Comparison of ENCODE assay signal across 1 cellular context in the genomic region with DNA sequence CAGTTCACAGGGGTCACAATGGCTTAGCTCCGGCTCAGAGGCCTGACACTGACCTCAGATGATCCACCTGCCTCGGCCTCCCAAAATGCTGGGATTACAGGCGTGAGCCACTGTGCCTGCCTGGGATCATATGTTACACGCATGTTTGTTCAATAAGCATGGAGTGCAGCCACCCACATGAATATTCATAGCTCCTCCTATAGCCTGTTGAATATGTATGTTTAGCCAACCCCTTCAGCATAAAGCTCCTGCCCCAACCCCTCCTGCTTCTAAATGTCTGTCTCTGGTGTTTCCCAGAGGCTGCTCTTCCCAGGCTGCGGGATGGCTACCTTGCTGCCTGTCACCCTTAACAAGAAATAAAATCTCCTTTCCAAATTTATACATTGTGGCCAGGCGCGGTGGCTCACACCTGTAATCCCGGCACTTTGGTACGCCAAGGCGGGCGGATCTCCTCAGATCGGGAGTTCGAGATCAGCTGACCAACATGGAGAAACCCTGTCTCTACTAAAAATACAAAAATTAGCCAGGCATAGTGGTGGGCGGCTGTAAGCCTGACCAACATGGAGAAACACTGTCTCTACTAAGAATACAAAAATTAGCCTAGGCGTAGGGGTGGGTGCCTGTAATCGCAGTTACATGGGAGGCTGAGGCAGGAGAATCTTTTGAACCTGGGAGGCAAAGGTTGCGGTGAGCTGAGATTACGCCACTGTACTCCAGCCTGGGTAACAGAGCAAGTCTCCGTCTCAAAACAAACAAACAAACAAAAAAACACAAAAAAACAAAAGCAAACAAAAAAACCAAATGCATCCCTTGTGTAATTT.
TF ChIP-seq lines count a peak whose summit lies in the region.

No MANE protein-coding gene starts in this region.

TF ChIP-seq in endothelial cell of umbilical vein, 7 proteins besides CTCF, POLR2A, EP300 and RAD21:
- TF ChIP-seq EZH2 (IDR thresholded peaks at IDR 0.05; ENCODE audit: borderline replicate concordance, low read depth, low read length, severe bottlenecking) (no peak), JUN (IDR thresholded peaks at IDR 0.05; ENCODE audit: borderline replicate concordance, insufficient read depth, insufficient read length, low read depth) (no peak), MYC (IDR thresholded peaks at IDR 0.05; ENCODE audit: low read depth, low read length) (no peak), GATA2 (IDR thresholded peaks at IDR 0.05; ENCODE audit: insufficient read depth, insufficient read length, low read depth, low read length) (no peak), FOS (IDR thresholded peaks at IDR 0.05; ENCODE audit: borderline replicate concordance, insufficient read depth, low read length) (no peak), POLR2AphosphoS5 (IDR thresholded peaks at IDR 0.05; ENCODE audit: insufficient read depth, low read depth, low read length) (no peak)
- TF ChIP-seq, protein P1, sequence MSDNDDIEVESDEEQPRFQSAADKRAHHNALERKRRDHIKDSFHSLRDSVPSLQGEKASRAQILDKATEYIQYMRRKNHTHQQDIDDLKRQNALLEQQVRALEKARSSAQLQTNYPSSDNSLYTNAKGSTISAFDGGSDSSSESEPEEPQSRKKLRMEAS (IDR thresholded peaks at IDR 0.05; ENCODE audit: insufficient read depth, insufficient read length): no peak
